Comparison of ENCODE assay signal across 18 cellular contexts in genomic region chr9:99060621-99061020, GRCh38.
"Had no signal": no experiment of that assay in that cellular context is flagged by ENCODE, and none has a peak within 500 bp of the region (broad histone marks: within the 10 kb centered on the region; RNA-seq: fewer than 3 reads in every experiment).

No MANE protein-coding gene starts in this region.

- H3K4me3 Mint-ChIP-seq: nephron had no signal

- H3K4me1 ChIP-seq: prostate gland, testis had no signal

- H3K27ac ChIP-seq: hepatocyte, prostate gland, testis had no signal

- H3K27me3 ChIP-seq: esophagus muscularis mucosa, hepatocyte, testis had no signal

- H3K36me3 ChIP-seq: prostate gland had no signal

- ATAC-seq: activated T-helper 17 cell treated with anti-CD3 and anti-CD28 coated beads, Interleukin-2, amount 50 U/mL, for 72 hours; left ventricle myocardium superior; right cardiac atrium had no signal

- H3K9me3 ChIP-seq: esophagus muscularis mucosa, prostate gland, testis had no signal

- H3K27ac Mint-ChIP-seq: nephron had no signal

- DNase-seq: activated CD4-positive, alpha-beta T cell treated with anti-CD3 and anti-CD28 coated beads, Interleukin-2, amount 50 U/mL, for 4 hours; activated CD4-positive, CD25-positive, alpha-beta regulatory T cell treated with anti-CD3 and anti-CD28 coated beads, Interleukin-2, amount 50 U/mL, for 72 hours; activated naive CD4-positive, alpha-beta T cell treated with Interleukin-2 at 50 U/mL for 16 hours; activated T-cell treated with anti-CD3 and anti-CD28 coated beads for 4 hours; left ventricle myocardium superior; mesendoderm; occipital lobe; right cardiac atrium; stimulated activated CD4-positive, alpha-beta T cell treated with anti-CD3 and anti-CD28 coated beads, Interleukin-4, amount 100 ng/mL, for 24 hours; stimulated activated naive CD4-positive, alpha-beta T cell treated with Interleukin-2 at 50 U/mL for 16 hours; T1000; testis had no signal

- H3K9me3 Mint-ChIP-seq: activated T-helper 17 cell treated with anti-CD3 and anti-CD28 coated beads, Interleukin-2, amount 50 U/mL, for 72 hours; nephron had no signal

- H3K27me3 Mint-ChIP-seq: activated T-helper 17 cell treated with anti-CD3 and anti-CD28 coated beads, Interleukin-2, amount 50 U/mL, for 72 hours had no signal

- H3K4me3 ChIP-seq: esophagus muscularis mucosa, hepatocyte, prostate gland, skin epidermis, testis had no signal
